ENCODE assay signal across 10 cellular contexts in the genomic region with DNA sequence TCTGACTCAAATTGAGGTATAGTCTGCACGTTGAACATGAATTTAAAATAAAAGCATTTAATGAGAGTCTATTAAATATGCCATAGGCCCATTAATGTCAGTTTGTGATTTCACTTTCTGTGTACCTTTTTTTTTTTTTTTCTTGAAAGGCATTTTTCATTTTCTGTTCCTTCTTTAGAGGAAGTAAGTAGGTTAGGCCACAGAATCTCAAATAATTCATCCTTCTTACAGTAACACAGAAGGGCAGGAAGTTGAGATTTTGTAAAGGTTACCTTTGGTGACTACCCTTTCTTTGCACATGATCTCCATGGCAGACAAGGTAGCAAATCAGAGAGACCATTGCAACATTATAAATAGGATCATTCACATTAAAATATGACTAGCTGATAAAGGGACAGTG. TPM values are rescaled to one million over a fixed set of nuclear protein-coding genes. Genes with fewer than 3 reads are reported as not detected.
DNase-seq lines count a peak whose midpoint lies in the region; ATAC-seq and TF ChIP-seq lines count a peak whose summit lies in the region.
"Had no signal": no experiment of that assay in that cellular context is flagged by ENCODE, and none has a peak within 500 bp of the region (broad histone marks: within the 10 kb centered on the region; RNA-seq: fewer than 3 reads in every experiment).

No MANE protein-coding gene starts in this region.

- peaks cover 65% of the 10 kb centered on the region for H3K36me3 Mint-ChIP-seq in activated CD8-positive, alpha-beta memory T cell treated with anti-CD3 and anti-CD28 coated beads, Interleukin-2, amount 10 ng/mL, durations not matched to agents 7 days and 5 days
- H3K36me3 Mint-ChIP-seq in IgD-negative memory B cell = no peaks in the 10 kb centered on the region

- TF ChIP-seq POLR2A in spleen (IDR thresholded peaks at IDR 0.05) = no peak

- peaks cover 2% of the 10 kb centered on the region for H3K9me3 Mint-ChIP-seq in activated CD8-positive, alpha-beta memory T cell treated with anti-CD3 and anti-CD28 coated beads, Interleukin-2, amount 10 ng/mL, durations not matched to agents 7 days and 5 days (ENCODE audit: low read depth)
- H3K9me3 Mint-ChIP-seq in IgD-negative memory B cell = peaks cover 0 to 1% (median 0%) of the 10 kb centered on the region in 3 donors

- no peaks in the 10 kb centered on the region for H3K27me3 Mint-ChIP-seq in activated CD8-positive, alpha-beta memory T cell treated with anti-CD3 and anti-CD28 coated beads, Interleukin-2, amount 10 ng/mL, durations not matched to agents 7 days and 5 days
- no peaks in the 10 kb centered on the region for H3K27me3 Mint-ChIP-seq in IgD-negative memory B cell

- no peaks in the 10 kb centered on the region for H3K9me3 ChIP-seq in spleen

- intact Hi-C loops in spleen (cut with DNase I; ENCODE audit: low total_unique reads) = loop anchor here (10.0 kb wide), 1 partner anchor 433 kb away; no protein-coding TSS in a partner anchor
- intact Hi-C loops in Right ventricle myocardium inferior (cut with DNase I) = loop anchor here (10.0 kb wide), 2 partner anchors 253 to 533 kb away; no protein-coding TSS in a partner anchor

- no peak for TF ChIP-seq CTCF in spleen (IDR thresholded peaks at IDR 0.05 in 8 of 11, conservative IDR thresholded peaks at IDR 0.05 in 3 of 11)

- DNase-seq in activated CD8-positive, alpha-beta memory T cell treated with anti-CD3 and anti-CD28 coated beads, Interleukin-2, amount 10 ng/mL, durations not matched to agents 7 days and 5 days = no peak
- DNase-seq in activated CD8-positive, alpha-beta memory T cell treated with anti-CD3 and anti-CD28 coated beads for 24 hours = no peak
- no peak for DNase-seq in spleen
- DNase-seq in ureter (ENCODE audit: low spot score) = no peak
- no peak for DNase-seq in activated gamma-delta T cell (lab: John Stamatoyannopoulos, UW)
- DNase-seq in Right ventricle myocardium inferior (ENCODE audit: missing footprints) = no peak
- DNase-seq: ACHN, foreskin fibroblast had no signal

- no peak overlapping the region for H3K4me3 ChIP-seq in spleen

- WGBS in spleen, 5 donors = 35 to 49% (median 41%) methylated on average over 1 of the region's 1 CpG

- peaks cover 14 to 49% (median 24%) of the 10 kb centered on the region in 6 donors for H3K4me1 ChIP-seq in spleen

- peaks cover 0 to 46% (median 4%) of the 10 kb centered on the region in 6 donors for H3K36me3 ChIP-seq in spleen

- CTCF ChIA-PET in activated CD8-positive, alpha-beta memory T cell treated with anti-CD3 and anti-CD28 coated beads, Interleukin-2, amount 10 ng/mL, durations not matched to agents 7 days and 5 days (lab: Charles Lee) = interaction anchor here (1.1 kb wide), 1 partner anchor 142 kb away, joined by 3 read pairs; no protein-coding TSS in a partner anchor

- peak; percentile 81 for ATAC-seq in activated CD8-positive, alpha-beta memory T cell treated with anti-CD3 and anti-CD28 coated beads, Interleukin-2, amount 10 ng/mL, durations not matched to agents 7 days and 5 days
- peak; percentile 60 for ATAC-seq in HG02588 (IDR thresholded peaks at IDR 0.05; ENCODE audit: unreplicated experiment)
- ATAC-seq in Right ventricle myocardium inferior = no peak

- peaks cover 47% of the 10 kb centered on the region for H3K4me1 Mint-ChIP-seq in activated CD8-positive, alpha-beta memory T cell treated with anti-CD3 and anti-CD28 coated beads, Interleukin-2, amount 10 ng/mL, durations not matched to agents 7 days and 5 days
- H3K4me1 Mint-ChIP-seq in IgD-negative memory B cell = peaks cover 28 to 53% (median 39%) of the 10 kb centered on the region in 3 donors

- H3K27me3 ChIP-seq in spleen (replicated peaks in 1 of 7) = no peaks in the 10 kb centered on the region

- peak overlapping the region; percentile 3 for H3K4me3 Mint-ChIP-seq in activated CD8-positive, alpha-beta memory T cell treated with anti-CD3 and anti-CD28 coated beads, Interleukin-2, amount 10 ng/mL, durations not matched to agents 7 days and 5 days
- peak overlapping the region in 3 of 4 donors; percentile 36 to 75 (median 65) for H3K4me3 Mint-ChIP-seq in IgD-negative memory B cell

- H3K27ac Mint-ChIP-seq in activated CD8-positive, alpha-beta memory T cell treated with anti-CD3 and anti-CD28 coated beads, Interleukin-2, amount 10 ng/mL, durations not matched to agents 7 days and 5 days = peak overlapping the region; percentile 85
- H3K27ac Mint-ChIP-seq in IgD-negative memory B cell = peak overlapping the region; percentile 49 to 81 (median 73)

- H3K27ac ChIP-seq in spleen = peak overlapping the region; percentile 28 to 76 (median 57)

RNA-seq across cellular contexts. Expression of a gene that starts 9.6 kb away (rescaled TPM):
- total RNA-seq in activated CD8-positive, alpha-beta memory T cell treated with anti-CD3 and anti-CD28 coated beads, Interleukin-2, amount 10 ng/mL, durations not matched to agents 7 days and 5 days = 10 to 100 TPM; 15.4 to 25.6 TPM
- polyA plus RNA-seq in IgD-negative memory B cell = 13.5 TPM
- total RNA-seq in spleen = 10 to 100 TPM; 16.1 to 45.6 (median 38.2) TPM
- polyA plus RNA-seq in spleen = 10 to 100 TPM in 1 of 3 donors, 1 to 10 TPM in 2; 7.0 to 15.0 (median 7.5) TPM
- 15.1 TPM for total RNA-seq in ureter
- 3.9 TPM for total RNA-seq in Right ventricle myocardium inferior
